Comparison of ENCODE assay signal across 1 cellular context in genomic region chr1:23543707-23544443, GRCh38.
A peak's percentile ranks its signal among the peaks of the same experiment; 100 is the strongest.
TF ChIP-seq lines count a peak whose summit lies in the region.

No MANE protein-coding gene starts in this region.

TF ChIP-seq in IMR-90, 13 proteins besides CTCF, POLR2A, EP300 and RAD21 (continued from another document):
- TF ChIP-seq RFX5 (IDR thresholded peaks at IDR 0.05; ENCODE audit: low read depth, low read length), result no peak
- TF ChIP-seq CEBPB (IDR thresholded peaks at IDR 0.05; ENCODE audit: low read depth, low read length), result peak; percentile 36; the same call in 1 of the 2 replicates
- no peak for TF ChIP-seq RCOR1 (IDR thresholded peaks at IDR 0.05; ENCODE audit: insufficient replicate concordance, low read length)
- no peak for TF ChIP-seq MAZ (IDR thresholded peaks at IDR 0.05; ENCODE audit: borderline replicate concordance, low read depth, low read length)
- TF ChIP-seq USF2 (IDR thresholded peaks at IDR 0.05; ENCODE audit: low read depth, low read length), result no peak
- no peak for TF ChIP-seq SMC3 (IDR thresholded peaks at IDR 0.05; ENCODE audit: low read depth, low read length)
TF ChIP-seq in IMR-90: peak in this region for 2.
